ENCODE assay signal across 21 cellular contexts in genomic region chr4:63541828-63542227, GRCh38.
"Had no signal": no experiment of that assay in that cellular context is flagged by ENCODE, and none has a peak within 500 bp of the region (broad histone marks: within the 10 kb centered on the region; RNA-seq: fewer than 3 reads in every experiment).

No MANE protein-coding gene starts in this region.

- H3K4me1 Mint-ChIP-seq: endodermal cell had no signal

- H3K27me3 ChIP-seq: esophagus squamous epithelium, gastrocnemius medialis, heart right ventricle, left lung had no signal

- H3K27ac ChIP-seq: coronary artery, epithelial cell of prostate, esophagus squamous epithelium, gastrocnemius medialis, heart right ventricle, left lung, lower lobe of right lung had no signal

- H3K4me1 ChIP-seq: esophagus squamous epithelium, gastrocnemius medialis, heart right ventricle, left lung, lower lobe of right lung had no signal

- H3K9me3 ChIP-seq: gastrocnemius medialis, lower lobe of right lung had no signal

- DNase-seq: effector CD8-positive, alpha-beta T cell; effector memory CD8-positive, alpha-beta T cell; endodermal cell; erythroblast; esophagus squamous epithelium; foreskin fibroblast; foreskin melanocyte; gastrocnemius medialis; glutamatergic neuron; head of caudate nucleus; heart right ventricle; hippocampal formation; left cardiac atrium; left lung; left ventricle myocardium superior; lower lobe of right lung; mesendoderm; midbrain had no signal

- ATAC-seq: effector memory CD8-positive, alpha-beta T cell; esophagus mucosa; gastrocnemius medialis; heart right ventricle; left cardiac atrium; left lung; left ventricle myocardium superior; lower lobe of right lung had no signal

- H3K27ac Mint-ChIP-seq: effector memory CD8-positive, alpha-beta T cell; endodermal cell had no signal

- H3K36me3 ChIP-seq: esophagus squamous epithelium, gastrocnemius medialis, heart right ventricle, left lung, lower lobe of right lung had no signal

- H3K4me3 Mint-ChIP-seq: effector memory CD8-positive, alpha-beta T cell; endodermal cell had no signal

- H3K9me3 Mint-ChIP-seq: endodermal cell had no signal

- H3K27me3 Mint-ChIP-seq: effector memory CD8-positive, alpha-beta T cell had no signal

- H3K4me3 ChIP-seq: coronary artery, esophagus squamous epithelium, gastrocnemius medialis, heart right ventricle, left lung, lower lobe of right lung had no signal
